24 cellular contexts compared by ENCODE assay signal in genomic region chr11:19972637-19973036, GRCh38.
"Had no signal": no experiment of that assay in that cellular context is flagged by ENCODE, and none has a peak within 500 bp of the region (broad histone marks: within the 10 kb centered on the region; RNA-seq: fewer than 3 reads in every experiment).

No MANE protein-coding gene starts in this region.

- H3K9me3 ChIP-seq: adrenal gland, colonic mucosa, pancreas, sigmoid colon, stomach, suprapubic skin, transverse colon had no signal

- H3K36me3 ChIP-seq: adrenal gland, colonic mucosa, pancreas, suprapubic skin, transverse colon had no signal

- H3K27me3 ChIP-seq: adrenal gland, colonic mucosa, dorsolateral prefrontal cortex, pancreas, sigmoid colon, stomach, suprapubic skin, transverse colon had no signal

- H3K27ac ChIP-seq: adrenal gland, colonic mucosa, dorsolateral prefrontal cortex, pancreas, sigmoid colon, stomach, suprapubic skin, transverse colon, VCaP had no signal

- DNase-seq: activated CD4-positive, alpha-beta T cell treated with anti-CD3 and anti-CD28 coated beads for 1 hour; activated CD4-positive, alpha-beta T cell treated with anti-CD3 and anti-CD28 coated beads, Interleukin-2, amount 50 U/mL, for 1 hour; activated naive CD4-positive, alpha-beta T cell; activated T-cell treated with anti-CD3 and anti-CD28 coated beads, Interleukin-2, amount 50 U/mL, for 1 hour; adrenal gland; colonic mucosa; dorsolateral prefrontal cortex; effector memory CD8-positive, alpha-beta T cell; foreskin melanocyte; hypothalamus; naive thymus-derived CD8-positive, alpha-beta T cell; pancreas; sigmoid colon; stimulated activated CD4-positive, alpha-beta T cell treated with anti-CD3 and anti-CD28 coated beads, Interleukin-15, amount 100 ng/mL, for 24 hours; stomach; transverse colon had no signal

- H3K4me1 ChIP-seq: adrenal gland, colonic mucosa, pancreas, sigmoid colon, stomach, suprapubic skin, transverse colon had no signal

- ATAC-seq: activated T-helper 17 cell treated with anti-CD3 and anti-CD28 coated beads, Interleukin-2, amount 50 U/mL, for 72 hours; effector memory CD8-positive, alpha-beta T cell; esophagus mucosa; naive thymus-derived CD8-positive, alpha-beta T cell; SK-N-SH treated with all-trans-retinoic acid at 6 μM for 48 hours; stimulated activated memory B cell treated with anti-CD40 and anti-IgM and Interleukin-4, amounts not matched to agents 10 μg/mL and 1 μg/mL and 100 μg/mL, for 72 hours had no signal

- H3K4me2 ChIP-seq: smooth muscle cell had no signal

- H3K4me3 ChIP-seq: adrenal gland, colonic mucosa, dorsolateral prefrontal cortex, lung, pancreas, sigmoid colon, smooth muscle cell, stomach, suprapubic skin, transverse colon had no signal
